1 cellular context compared by ENCODE assay signal in the genomic region with DNA sequence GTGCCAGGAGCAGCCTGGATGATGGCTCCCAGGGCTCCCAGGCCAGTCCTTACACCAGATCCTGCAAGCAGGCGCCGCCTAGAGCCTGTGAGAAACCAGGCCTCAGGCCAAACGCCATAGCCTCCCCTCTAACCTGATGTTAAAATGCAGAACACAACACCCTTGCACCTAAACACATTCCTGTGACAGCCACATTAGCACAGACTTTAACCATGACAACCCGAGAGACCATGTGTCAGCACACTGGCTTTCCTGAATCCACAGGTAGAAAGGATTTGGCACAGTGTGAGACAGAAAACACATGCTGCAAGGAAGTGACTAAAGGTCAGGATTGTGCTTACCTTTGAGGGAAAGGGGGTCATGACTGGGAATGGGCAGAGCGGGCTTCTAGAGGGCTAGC.
TF ChIP-seq lines count a peak whose summit lies in the region.

No MANE protein-coding gene starts in this region.

TF ChIP-seq in IMR-90, 13 proteins besides CTCF, POLR2A, EP300 and RAD21:
- no peak for TF ChIP-seq MAZ (IDR thresholded peaks at IDR 0.05; ENCODE audit: borderline replicate concordance, low read depth, low read length)
- TF ChIP-seq BHLHE40 (IDR thresholded peaks at IDR 0.05; ENCODE audit: low read depth, low read length): no peak
- TF ChIP-seq MAFK (IDR thresholded peaks at IDR 0.05; ENCODE audit: low read depth, low read length): no peak
- TF ChIP-seq MXI1 (IDR thresholded peaks at IDR 0.05; ENCODE audit: borderline replicate concordance, low read depth, low read length): no peak
